8 cellular contexts compared by ENCODE assay signal in genomic region chr1:159008744-159009188, GRCh38. TPM values are rescaled to one million over a fixed set of nuclear protein-coding genes. Genes with fewer than 3 reads are reported as not detected.
DNase-seq lines count a peak whose midpoint lies in the region; ATAC-seq and TF ChIP-seq lines count a peak whose summit lies in the region.

No MANE protein-coding gene starts in this region.

- H3K9me3 ChIP-seq in smooth muscle cell (replicated peaks; ENCODE audit: low read depth) = no peaks in the 10 kb centered on the region

- no peaks in the 10 kb centered on the region for H3K36me3 ChIP-seq in smooth muscle cell (ENCODE audit: low read depth)

- no peak overlapping the region for H3K4me3 ChIP-seq in smooth muscle cell

- H3K4me1 ChIP-seq in smooth muscle cell (ENCODE audit: low read depth) = peaks cover 44% of the 10 kb centered on the region

- H3K27me3 Mint-ChIP-seq in dendritic cell treated with granulocyte-macrophage colony-stimulating factor and Interleukin-4, amounts not matched to agents 40 ng/mL and 50 ng/mL, for 4 days = no peaks in the 10 kb centered on the region

- H2AFZ ChIP-seq in smooth muscle cell (ENCODE audit: low read depth) = peak overlapping the region; percentile 62

- 13% methylated on average over 4 of the region's 4 CpGs for WGBS in smooth muscle cell (ENCODE audit: low lambda C conversion rate)

- H3K79me2 ChIP-seq in smooth muscle cell (ENCODE audit: low read depth) = peaks cover 39% of the 10 kb centered on the region

- H3K36me3 Mint-ChIP-seq in dendritic cell treated with granulocyte-macrophage colony-stimulating factor and Interleukin-4, amounts not matched to agents 40 ng/mL and 50 ng/mL, for 4 days (ENCODE audit: low read depth) = peaks cover 36% of the 10 kb centered on the region

- peak overlapping the region; percentile 14 for H3K4me3 Mint-ChIP-seq in dendritic cell treated with granulocyte-macrophage colony-stimulating factor and Interleukin-4, amounts not matched to agents 40 ng/mL and 50 ng/mL, for 4 days

- H3K9ac ChIP-seq in smooth muscle cell (ENCODE audit: low read depth) = peak overlapping the region; percentile 12

- peak; percentile 60 for ATAC-seq in HG03095 (IDR thresholded peaks at IDR 0.05; ENCODE audit: unreplicated experiment)

- H3F3A ChIP-seq in smooth muscle cell (ENCODE audit: low read depth) = peaks cover 24% of the 10 kb centered on the region

- TF ChIP-seq CTCF in smooth muscle cell (IDR thresholded peaks at IDR 0.05; ENCODE audit: borderline replicate concordance, insufficient read depth, poor library complexity, severe bottlenecking) = no peak

- H3K4me2 ChIP-seq in smooth muscle cell = peak overlapping the region; percentile 89

- H3K27me3 ChIP-seq in smooth muscle cell (ENCODE audit: low read depth) = no peaks in the 10 kb centered on the region

- DNase-seq in NK-92 treated with Interleukin-12 subunit alpha and Interleukin-12 subunit beta, amount 100 ng/mL, for 24 hours (lab: John Stamatoyannopoulos, UW) = peak; percentile 63
- DNase-seq in NK-92 (lab: John Stamatoyannopoulos, UW; ENCODE audit: unreplicated experiment) (no peak), T-helper 22 cell (ENCODE audit: low read depth) (peak; percentile 36), smooth muscle cell (lab: John Stamatoyannopoulos, UW; ENCODE audit: unreplicated experiment) (no peak), DMS79 treated with DMSO at 0.1 percent for 48 hours (lab: John Stamatoyannopoulos, UW) (no peak), mucosa of gallbladder (ENCODE audit: low spot score) (no peak)

- intact Hi-C loops in dendritic cell treated with granulocyte-macrophage colony-stimulating factor and Interleukin-4, amounts not matched to agents 40 ng/mL and 50 ng/mL, for 4 days (cut with micrococcal nuclease) = loop anchor here (5.0 to 10.0 kb wide), 2 partner anchors 174 to 806 kb away; partner anchors contain the start of gene MNDA

- H3K4me1 Mint-ChIP-seq in dendritic cell treated with granulocyte-macrophage colony-stimulating factor and Interleukin-4, amounts not matched to agents 40 ng/mL and 50 ng/mL, for 4 days (ENCODE audit: low read depth) = peaks cover 61% of the 10 kb centered on the region

- H3K9me3 Mint-ChIP-seq in dendritic cell treated with granulocyte-macrophage colony-stimulating factor and Interleukin-4, amounts not matched to agents 40 ng/mL and 50 ng/mL, for 4 days = no peaks in the 10 kb centered on the region

- H3K27ac ChIP-seq in smooth muscle cell (ENCODE audit: low read depth) = peak overlapping the region; percentile 98

- peak overlapping the region; percentile 95 for H3K27ac Mint-ChIP-seq in dendritic cell treated with granulocyte-macrophage colony-stimulating factor and Interleukin-4, amounts not matched to agents 40 ng/mL and 50 ng/mL, for 4 days

- H4K20me1 ChIP-seq in smooth muscle cell (ENCODE audit: low read depth) = no peaks in the 10 kb centered on the region

RNA-seq across cellular contexts. Expression of gene IFI16, which starts 0.9 kb away (rescaled TPM):
- total RNA-seq in smooth muscle cell (92.1 and 96.3 TPM in 2 replicates), mucosa of gallbladder (42.4 TPM)
- 95.9 and 114 TPM in 2 replicates for polyA plus RNA-seq in smooth muscle cell

Comparison
In these comparisons a context has a peak if more than half of its experiments do, and no peak if none do; other contexts are left out.
1. DNase-seq: peak in NK-92 treated with Interleukin-12 subunit alpha and Interleukin-12 subunit beta, amount 100 ng/mL, for 24 hours (single experiment) and T-helper 22 cell (single experiment); none in NK-92 (single experiment), smooth muscle cell (single experiment), DMS79 treated with DMSO at 0.1 percent for 48 hours (single experiment) and mucosa of gallbladder (single experiment).